ENCODE assay signal across 12 cellular contexts in the genomic region with DNA sequence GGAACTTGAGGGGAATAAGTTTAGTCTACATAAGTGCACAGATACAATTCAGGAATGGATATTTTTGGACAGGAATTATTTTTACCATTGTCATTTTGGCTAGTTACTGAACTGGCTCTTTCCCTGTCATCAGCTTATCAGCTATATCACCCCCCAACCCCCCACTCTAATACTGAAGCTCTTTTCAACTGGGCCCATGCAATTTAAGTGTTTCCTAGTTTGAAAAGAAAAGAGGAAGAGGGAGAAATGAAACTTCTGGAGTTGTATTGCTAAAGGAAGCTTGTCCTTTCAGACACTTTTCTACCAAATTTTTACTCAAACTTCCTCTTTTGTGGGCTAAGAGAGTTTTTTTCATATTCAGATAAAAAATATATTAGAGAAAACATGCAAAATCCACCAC.
"Had no signal": no experiment of that assay in that cellular context is flagged by ENCODE, and none has a peak within 500 bp of the region (broad histone marks: within the 10 kb centered on the region; RNA-seq: fewer than 3 reads in every experiment).

No MANE protein-coding gene starts in this region.

- DNase-seq: activated CD4-positive, alpha-beta T cell treated with anti-CD3 and anti-CD28 coated beads for 1 hour; activated CD4-positive, alpha-beta T cell treated with anti-CD3 and anti-CD28 coated beads, Interleukin-2, amount 50 U/mL, for 48 hours; activated CD8-positive, alpha-beta memory T cell treated with anti-CD3 and anti-CD28 coated beads, Interleukin-2, amount 10 ng/mL, durations not matched to agents 7 days and 5 days; activated gamma-delta T cell; activated naive CD8-positive, alpha-beta T cell treated with anti-CD3 and anti-CD28 coated beads for 36 hours; activated T-cell treated with anti-CD3 and anti-CD28 coated beads, Interleukin-2, amount 50 U/mL, for 24 hours; brain microvascular endothelial cell; cerebellar nuclear complex; dermis blood vessel endothelial cell; naive B cell; retina; stomach had no signal

- ATAC-seq: activated CD8-positive, alpha-beta memory T cell treated with anti-CD3 and anti-CD28 coated beads, Interleukin-2, amount 10 ng/mL, durations not matched to agents 7 days and 5 days had no signal
